ENCODE assay signal across 19 cellular contexts in genomic region chr12:3421599-3421998, GRCh38.
"Had no signal": no experiment of that assay in that cellular context is flagged by ENCODE, and none has a peak within 500 bp of the region (broad histone marks: within the 10 kb centered on the region; RNA-seq: fewer than 3 reads in every experiment).

No MANE protein-coding gene starts in this region.

- ATAC-seq: activated CD8-positive, alpha-beta T cell treated with anti-CD3 and anti-CD28 coated beads, Interleukin-2, amount 10 ng/mL, durations not matched to agents 7 days and 5 days; activated naive CD8-positive, alpha-beta T cell treated with anti-CD3 and anti-CD28 coated beads, Interleukin-2, amount 50 U/mL, for 24 hours; effector memory CD8-positive, alpha-beta T cell; foreskin keratinocyte; mucosa of descending colon; T-cell had no signal

- H3K9ac ChIP-seq: neural progenitor cell had no signal

- H3K4me1 ChIP-seq: foreskin keratinocyte had no signal

- DNase-seq: activated CD4-positive, alpha-beta T cell treated with anti-CD3 and anti-CD28 coated beads, Interleukin-2, amount 10 ng/mL, durations not matched to agents 24 days and 14 days; activated CD4-positive, CD25-positive, alpha-beta regulatory T cell; activated CD8-positive, alpha-beta T cell treated with anti-CD3 and anti-CD28 coated beads, Interleukin-2, amount 10 ng/mL, durations not matched to agents 7 days and 5 days; activated effector memory CD4-positive, alpha-beta T cell treated with Interleukin-2 at 50 U/mL for 16 hours; activated naive CD4-positive, alpha-beta T cell treated with anti-CD3 and anti-CD28 coated beads, Interleukin-2, amount 10 ng/mL, durations not matched to agents 7 days and 5 days; activated naive CD8-positive, alpha-beta T cell treated with anti-CD3 and anti-CD28 coated beads, Interleukin-2, amount 50 U/mL, for 24 hours; activated T-cell treated with anti-CD3 and anti-CD28 coated beads, Interleukin-2, amount 50 U/mL, for 24 hours; caudate nucleus; effector memory CD8-positive, alpha-beta T cell; foreskin keratinocyte; hypothalamus; mucosa of descending colon; naive B cell; stimulated activated CD4-positive, alpha-beta T cell treated with anti-CD3 and anti-CD28 coated beads, Interleukin-12 subunit alpha, Interleukin-12 subunit beta, amount 100 ng/mL, for 4 hours; stimulated activated CD4-positive, alpha-beta T cell treated with anti-CD3 and anti-CD28 coated beads, Interleukin-1b, Interleukin-23, amount 100 ng/mL, for 48 hours; stimulated activated CD8-positive, alpha-beta memory T cell treated with anti-CD3 and anti-CD28 coated beads, Interleukin-4, amount 100 ng/mL, for 48 hours; T-cell; transverse colon had no signal

- H3K27ac ChIP-seq: foreskin keratinocyte, neural progenitor cell, transverse colon had no signal

- H3K36me3 ChIP-seq: neural progenitor cell, transverse colon had no signal

- H3K4me3 ChIP-seq: mucosa of descending colon, neural progenitor cell, transverse colon had no signal

- H3K9me3 ChIP-seq: mucosa of descending colon, transverse colon had no signal
